28 cellular contexts compared by ENCODE assay signal in the genomic region with DNA sequence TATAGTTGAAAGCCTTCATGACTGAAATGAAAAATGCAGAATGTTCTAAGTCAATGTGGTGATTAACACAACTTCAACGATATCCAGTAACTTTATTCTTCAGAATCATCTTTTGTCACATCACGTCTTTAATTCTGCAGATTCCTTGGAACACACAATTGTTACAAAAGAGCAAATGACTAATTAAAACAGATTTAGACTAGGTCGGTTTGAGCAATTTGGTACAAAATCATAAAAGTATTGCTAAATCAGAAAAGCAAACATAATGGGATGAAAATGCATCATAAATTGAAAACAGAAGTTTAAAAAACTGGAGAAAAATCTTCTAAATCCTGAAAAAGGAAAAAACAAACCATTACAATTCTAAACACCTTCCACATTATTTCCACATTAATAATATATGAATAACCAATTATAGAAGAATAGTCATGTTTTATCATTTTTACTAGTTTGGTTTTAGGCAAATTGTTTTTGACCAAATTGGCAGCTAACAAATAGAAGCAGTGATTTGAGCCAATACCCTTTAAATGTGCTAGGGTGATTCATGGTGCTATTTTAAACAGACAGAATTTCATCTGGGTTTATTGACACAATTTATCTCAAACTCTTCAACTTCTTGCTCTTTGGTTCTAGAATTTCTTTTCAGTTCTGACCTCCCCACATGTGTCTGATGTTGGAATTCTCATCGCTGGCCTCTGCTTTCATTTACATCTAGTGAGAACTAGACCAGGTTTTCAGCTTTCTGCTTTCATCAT.
A peak's percentile ranks its signal among the peaks of the same experiment; 100 is the strongest.
DNase-seq lines count a peak whose midpoint lies in the region; ATAC-seq and TF ChIP-seq lines count a peak whose summit lies in the region.
"Had no signal": no experiment of that assay in that cellular context is flagged by ENCODE, and none has a peak within 500 bp of the region (broad histone marks: within the 10 kb centered on the region; RNA-seq: fewer than 3 reads in every experiment).

No MANE protein-coding gene starts in this region.

- TF ChIP-seq CTCF in cardiac fibroblast (IDR thresholded peaks at IDR 0.05; ENCODE audit: low read depth, low read length), result no peak
- no peak for TF ChIP-seq CTCF in gastroesophageal sphincter (IDR thresholded peaks at IDR 0.05)
- TF ChIP-seq CTCF in vagina (IDR thresholded peaks at IDR 0.05), result no peak

- ATAC-seq in gastroesophageal sphincter, result peak; percentile 77
- no peak for ATAC-seq in HG03196 (IDR thresholded peaks at IDR 0.05; ENCODE audit: unreplicated experiment)
- ATAC-seq: activated CD4-positive, CD25-positive, alpha-beta regulatory T cell treated with anti-CD3 and anti-CD28 coated beads, Interleukin-2, amount 50 U/mL, for 24 hours; foreskin keratinocyte; left ventricle myocardium superior; naive thymus-derived CD8-positive, alpha-beta T cell; T-cell had no signal

- no peak for TF ChIP-seq POLR2A in gastroesophageal sphincter (IDR thresholded peaks at IDR 0.05)
- no peak for TF ChIP-seq POLR2A in vagina (IDR thresholded peaks at IDR 0.05)

- H3K4me3 ChIP-seq in cardiac fibroblast (replicated peaks in 1 of 2; ENCODE audit: low read depth in 2 of 2, low read length in 2 of 2), result no peak overlapping the region
- no peak overlapping the region for H3K4me3 ChIP-seq in gastroesophageal sphincter
- H3K4me3 ChIP-seq in vagina, result no peak overlapping the region
- H3K4me3 ChIP-seq: coronary artery had no signal

- H3K27me3 ChIP-seq in gastroesophageal sphincter (no peaks in the 10 kb centered on the region), vagina (no peaks in the 10 kb centered on the region)
- H3K27me3 ChIP-seq: brain microvascular endothelial cell had no signal

- H3K9me3 ChIP-seq in gastroesophageal sphincter (no peaks in the 10 kb centered on the region), vagina (no peaks in the 10 kb centered on the region)

- no peak for TF ChIP-seq EP300 in gastroesophageal sphincter (IDR thresholded peaks at IDR 0.05)

- DNase-seq in GM03348 (ENCODE audit: low spot score) (peak; percentile 33), cardiac fibroblast (ENCODE audit: low read depth in 2 of 2) (peak; percentile 6 to 14), vagina (ENCODE audit: extremely low spot score in 2 of 2) (no peak), NCI-H226 (no peak), globus pallidus (ENCODE audit: low spot score) (no peak)
- DNase-seq: activated CD4-positive, alpha-beta memory T cell treated with anti-CD3 and anti-CD28 coated beads for 36 hours; activated effector memory CD4-positive, alpha-beta T cell treated with Interleukin-2 at 50 U/mL for 16 hours; brain microvascular endothelial cell; CD8-positive, alpha-beta memory T cell; foreskin keratinocyte; GOT3; hippocampal formation; immature natural killer cell; KG1; left ventricle myocardium superior; naive thymus-derived CD8-positive, alpha-beta T cell; NCI-H1694; NCI-H524; occipital lobe; SIG-M5; small intestine; stimulated activated CD4-positive, alpha-beta T cell treated with anti-CD3 and anti-CD28 coated beads, Interleukin-1b, Interleukin-23, amount 100 ng/mL, for 48 hours; substantia nigra; T-cell had no signal

- peak overlapping the region in 2 of 4 donors; percentile 10 to 20 for H3K27ac ChIP-seq in gastroesophageal sphincter
- H3K27ac ChIP-seq in vagina, result peak overlapping the region; percentile 56
- H3K27ac ChIP-seq: brain microvascular endothelial cell, coronary artery, foreskin keratinocyte had no signal

- 61 to 70% methylated on average over 3 to 4 of the region's 4 CpGs for whole genome bisulfite sequencing in gastroesophageal sphincter (ENCODE audit: low coverage in 1 of 2), 2 donors

- H3K36me3 ChIP-seq in gastroesophageal sphincter, result no peaks in the 10 kb centered on the region
- no peaks in the 10 kb centered on the region for H3K36me3 ChIP-seq in vagina
- H3K36me3 ChIP-seq: brain microvascular endothelial cell had no signal

- intact Hi-C loops in vagina (cut with DNase I), result no loop called here

- H3K4me1 ChIP-seq in gastroesophageal sphincter, result no peaks in the 10 kb centered on the region
- no peaks in the 10 kb centered on the region for H3K4me1 ChIP-seq in vagina
- H3K4me1 ChIP-seq: foreskin keratinocyte had no signal

Comparison
In these comparisons a context has a peak if more than half of its experiments do, and no peak if none do; other contexts are left out.
1. DNase-seq: peak in GM03348 (single experiment) and cardiac fibroblast (2 of 2); none in vagina (0 of 2), NCI-H226 (single experiment) and globus pallidus (single experiment).